Comparison of ENCODE assay signal across 11 cellular contexts in genomic region chr15:84685304-84685703, GRCh38. TPM values are rescaled to one million over a fixed set of nuclear protein-coding genes. Genes with fewer than 3 reads are reported as not detected.
DNase-seq lines count a peak whose midpoint lies in the region; ATAC-seq and TF ChIP-seq lines count a peak whose summit lies in the region.
"Had no signal": no experiment of that assay in that cellular context is flagged by ENCODE, and none has a peak within 500 bp of the region (broad histone marks: within the 10 kb centered on the region; RNA-seq: fewer than 3 reads in every experiment).

No MANE protein-coding gene starts in this region.

- H3K27me3 ChIP-seq in heart left ventricle: no peaks in the 10 kb centered on the region
- H3K27me3 ChIP-seq: right lobe of liver had no signal

- H3K27me3 Mint-ChIP-seq in activated CD4-positive, alpha-beta T cell treated with anti-CD3 and anti-CD28 coated beads, Interleukin-2, amount 10 ng/mL, durations not matched to agents 7 days and 5 days: no peaks in the 10 kb centered on the region

- TF ChIP-seq POLR2A in heart left ventricle (IDR thresholded peaks at IDR 0.05): no peak

- CTCF ChIA-PET in activated CD4-positive, alpha-beta T cell treated with anti-CD3 and anti-CD28 coated beads, Interleukin-2, amount 10 ng/mL, durations not matched to agents 7 days and 5 days (lab: Charles Lee): interaction anchor here (0.7 to 1.1 kb wide), 6 partner anchors 14 to 31 kb away, joined by 3 to 4 read pairs (median 3); partner anchors contain the start of gene SEC11A

- H3K4me3 ChIP-seq in HFF-Myc (replicated peaks; ENCODE audit: low read depth, low read length) (no peak overlapping the region), heart left ventricle (no peak overlapping the region)
- H3K4me3 ChIP-seq: right lobe of liver had no signal

- H3K27ac ChIP-seq in heart left ventricle: peak overlapping the region in 3 of 12 donors; percentile 6 to 47 (median 17)
- H3K27ac ChIP-seq: right lobe of liver had no signal

- peaks cover 17% of the 10 kb centered on the region for H3K4me1 Mint-ChIP-seq in activated CD4-positive, alpha-beta T cell treated with anti-CD3 and anti-CD28 coated beads, Interleukin-2, amount 10 ng/mL, durations not matched to agents 7 days and 5 days

- H3K36me3 ChIP-seq in heart left ventricle: peaks cover 0 to 95% (median 69%) of the 10 kb centered on the region in 9 donors

- WGBS in heart left ventricle, 4 donors: 74 to 84% (median 83%) methylated on average over 5 of the region's 5 CpGs

- H3K27ac Mint-ChIP-seq in activated CD4-positive, alpha-beta T cell treated with anti-CD3 and anti-CD28 coated beads, Interleukin-2, amount 10 ng/mL, durations not matched to agents 7 days and 5 days: no peak overlapping the region

- DNase-seq in A172 (ENCODE audit: low spot score) (peak; percentile 79), HFF-Myc (ENCODE audit: extremely low read depth, low read depth) (peak; percentile 66), T-helper 22 cell (ENCODE audit: low read depth) (peak; percentile 8), heart left ventricle (peak in 3 of 5 donors; percentile 10 to 70 (median 68)), NCI-H1105 (lab: John Stamatoyannopoulos, UW) (no peak)
- DNase-seq in stimulated activated CD4-positive, alpha-beta T cell treated with anti-CD3 and anti-CD28 coated beads, Interleukin-15, amount 100 ng/mL, for 24 hours: no peak
- no peak for DNase-seq in activated CD4-positive, alpha-beta T cell treated with anti-CD3 and anti-CD28 coated beads, Interleukin-2, amount 10 ng/mL, durations not matched to agents 7 days and 5 days
- DNase-seq in activated CD4-positive, alpha-beta T cell treated with anti-CD3 and anti-CD28 coated beads for 4 hours: no peak
- DNase-seq: DMS79, NCI-H2081 had no signal

- ATAC-seq in heart left ventricle: peak in 3 of 4 donors; percentile 42 to 97 (median 87)

- H3K9me3 Mint-ChIP-seq in activated CD4-positive, alpha-beta T cell treated with anti-CD3 and anti-CD28 coated beads, Interleukin-2, amount 10 ng/mL, durations not matched to agents 7 days and 5 days: no peaks in the 10 kb centered on the region

- H3K36me3 Mint-ChIP-seq in activated CD4-positive, alpha-beta T cell treated with anti-CD3 and anti-CD28 coated beads, Interleukin-2, amount 10 ng/mL, durations not matched to agents 7 days and 5 days (ENCODE audit: low read depth): peaks cover 56% of the 10 kb centered on the region

- H3K4me1 ChIP-seq in heart left ventricle: peaks cover 0 to 8% (median 0%) of the 10 kb centered on the region in 12 donors
- H3K4me1 ChIP-seq: right lobe of liver had no signal

- H3K9me3 ChIP-seq in heart left ventricle: no peaks in the 10 kb centered on the region
- H3K9me3 ChIP-seq: right lobe of liver had no signal

- intact Hi-C loops in heart left ventricle (cut with DNase I): loop anchor here in 1 of 10 donors (10.0 kb wide), 1 partner anchor 109 kb away; no protein-coding TSS in a partner anchor

- no peak overlapping the region for H3K4me3 Mint-ChIP-seq in activated CD4-positive, alpha-beta T cell treated with anti-CD3 and anti-CD28 coated beads, Interleukin-2, amount 10 ng/mL, durations not matched to agents 7 days and 5 days

- TF ChIP-seq CTCF in HFF-Myc (IDR thresholded peaks at IDR 0.05; ENCODE audit: low read depth, low read length, missing control alignments) (no peak), heart left ventricle (IDR thresholded peaks at IDR 0.05) (no peak)

- POLR2A ChIA-PET in activated CD4-positive, alpha-beta T cell treated with anti-CD3 and anti-CD28 coated beads, Interleukin-2, amount 10 ng/mL, durations not matched to agents 7 days and 5 days (lab: Charles Lee): no interaction called here

RNA-seq across cellular contexts. Expression of gene NMB, which starts 27.3 kb away (rescaled TPM):
- 0.53 and 2.8 TPM in 2 replicates for total RNA-seq in A172 (2014; rRNA removed; shearing (Covaris generic))
- total RNA-seq in heart left ventricle: 1 to 10 TPM; 1.4 to 8.6 (median 2.8) TPM
- 1 to 10 TPM; 3.9 to 6.6 TPM for polyA plus RNA-seq in heart left ventricle
- total RNA-seq in activated CD4-positive, alpha-beta T cell treated with anti-CD3 and anti-CD28 coated beads, Interleukin-2, amount 10 ng/mL, durations not matched to agents 7 days and 5 days: 1 to 10 TPM; 2.8 to 3.8 TPM

RNA-seq across cellular contexts. Expression of gene SEC11A, which starts 30.6 kb away (rescaled TPM):
- 262 and 270 TPM in 2 replicates for total RNA-seq in A172 (2014; rRNA removed; shearing (Covaris generic))
- total RNA-seq in heart left ventricle: 10 to 100 TPM; 55.7 to 95.7 (median 73.0) TPM
- 100 to 1,000 TPM in 1 of 2 donors, 10 to 100 TPM in 1; 73.3 to 152 TPM for polyA plus RNA-seq in heart left ventricle
- total RNA-seq in activated CD4-positive, alpha-beta T cell treated with anti-CD3 and anti-CD28 coated beads, Interleukin-2, amount 10 ng/mL, durations not matched to agents 7 days and 5 days: 100 to 1,000 TPM; 110 to 119 TPM

RNA-seq across cellular contexts. Expression of gene WDR73, which starts 31.2 kb away (rescaled TPM):
- 17.8 and 19.0 TPM in 2 replicates for total RNA-seq in A172 (2014; rRNA removed; shearing (Covaris generic))
- 10 to 100 TPM in 8 of 9 donors, 1 to 10 TPM in 1; 8.7 to 22.2 (median 13.9) TPM for total RNA-seq in heart left ventricle
- 10 to 100 TPM in 1 of 2 donors, 1 to 10 TPM in 1; 9.2 to 20.6 TPM for polyA plus RNA-seq in heart left ventricle
- total RNA-seq in activated CD4-positive, alpha-beta T cell treated with anti-CD3 and anti-CD28 coated beads, Interleukin-2, amount 10 ng/mL, durations not matched to agents 7 days and 5 days: 10 to 100 TPM; 22.1 to 23.8 TPM

Comparison
In these comparisons a context has a peak if more than half of its experiments do, and no peak if none do; other contexts are left out.
1. DNase-seq: peak in A172 (single experiment), HFF-Myc (single experiment), T-helper 22 cell (single experiment) and heart left ventricle (3 of 5); none in NCI-H1105 (single experiment), stimulated activated CD4-positive, alpha-beta T cell treated with anti-CD3 and anti-CD28 coated beads, Interleukin-15, amount 100 ng/mL, for 24 hours (single experiment), activated CD4-positive, alpha-beta T cell treated with anti-CD3 and anti-CD28 coated beads, Interleukin-2, amount 10 ng/mL, durations not matched to agents 7 days and 5 days (single experiment) and activated CD4-positive, alpha-beta T cell treated with anti-CD3 and anti-CD28 coated beads for 4 hours (0 of 2).